19 cellular contexts compared by ENCODE assay signal in the genomic region with DNA sequence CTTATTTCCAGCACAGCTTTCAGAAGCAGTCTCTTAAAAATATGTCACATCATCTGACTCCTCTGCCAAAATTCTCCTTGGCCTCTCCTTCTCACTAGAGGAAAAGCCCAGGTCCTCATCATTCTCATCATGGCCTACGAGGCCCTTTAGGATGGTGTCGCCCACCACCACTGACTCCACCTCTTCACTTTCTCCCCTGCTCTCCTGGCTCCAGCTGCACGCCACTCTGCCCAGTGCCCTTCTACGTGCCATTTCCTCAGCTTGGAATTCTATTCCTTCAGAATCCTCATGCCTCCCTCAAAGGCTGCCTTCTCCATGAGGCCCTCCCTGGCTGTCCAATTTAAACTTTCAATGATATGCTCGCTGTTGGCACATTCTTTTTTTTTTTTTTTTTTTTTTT. TPM values are rescaled to one million over a fixed set of nuclear protein-coding genes. Genes with fewer than 3 reads are reported as not detected.
DNase-seq lines count a peak whose midpoint lies in the region; ATAC-seq lines count a peak whose summit lies in the region.
"Had no signal": no experiment of that assay in that cellular context is flagged by ENCODE, and none has a peak within 500 bp of the region (broad histone marks: within the 10 kb centered on the region; RNA-seq: fewer than 3 reads in every experiment).

No MANE protein-coding gene starts in this region.

- peak overlapping the region; percentile 0 for H3K27ac Mint-ChIP-seq in activated T-cell treated with anti-CD3 and anti-CD28 coated beads, Interleukin-2, amount 50 U/mL, for 72 hours
- H3K27ac Mint-ChIP-seq in activated T-helper 17 cell treated with anti-CD3 and anti-CD28 coated beads, Interleukin-2, amount 50 U/mL, for 72 hours, result peak overlapping the region; percentile 70

- ATAC-seq in activated T-cell treated with anti-CD3 and anti-CD28 coated beads, Interleukin-2, amount 50 U/mL, for 72 hours (replicated peaks in 1 of 2), result no peak
- no peak for ATAC-seq in activated T-helper 17 cell treated with anti-CD3 and anti-CD28 coated beads, Interleukin-2, amount 50 U/mL, for 72 hours (replicated peaks)
- ATAC-seq: A549, GM12878, pancreas had no signal

- no peaks in the 10 kb centered on the region for H3K27me3 ChIP-seq in mucosa of rectum (ENCODE audit: control insufficient read depth in 2 of 2, insufficient read depth in 2 of 2, low read length in 2 of 2)
- H3K27me3 ChIP-seq: ascending aorta, pancreas had no signal

- H3K9me3 ChIP-seq in mucosa of rectum (ENCODE audit: control insufficient read depth in 2 of 2, low read length in 2 of 2), result no peaks in the 10 kb centered on the region
- H3K9me3 ChIP-seq: A549, ascending aorta, Caco-2, HAP-1, pancreas had no signal

- H3K9ac ChIP-seq in mucosa of rectum (ENCODE audit: low read depth in 1 of 2, low read length in 2 of 2), result no peak overlapping the region

- H3K27ac ChIP-seq in mucosa of rectum (ENCODE audit: low read depth in 2 of 2, low read length in 2 of 2), result peak overlapping the region; percentile 15 to 39
- H3K27ac ChIP-seq in substantia nigra (ENCODE audit: low read depth, low read length, poor library complexity, severe bottlenecking), result peak overlapping the region; percentile 22
- H3K27ac ChIP-seq: A549 had no signal

- no peaks in the 10 kb centered on the region for H3K36me3 ChIP-seq in mucosa of rectum (ENCODE audit: control insufficient read depth in 2 of 2, insufficient read depth in 2 of 2, low read length in 2 of 2)
- H3K36me3 ChIP-seq: ascending aorta, HAP-1, pancreas had no signal

- H3K4me1 ChIP-seq in mucosa of rectum (ENCODE audit: control insufficient read depth in 2 of 2, insufficient read depth in 2 of 2, low read length in 2 of 2), result peaks cover 32 to 38% of the 10 kb centered on the region in 2 donors
- H3K4me1 ChIP-seq: HAP-1 had no signal

- no peaks in the 10 kb centered on the region for H3K27me3 Mint-ChIP-seq in activated T-cell treated with anti-CD3 and anti-CD28 coated beads, Interleukin-2, amount 50 U/mL, for 72 hours (ENCODE audit: low read depth)
- no peaks in the 10 kb centered on the region for H3K27me3 Mint-ChIP-seq in activated T-helper 17 cell treated with anti-CD3 and anti-CD28 coated beads, Interleukin-2, amount 50 U/mL, for 72 hours

- DNase-seq in activated T-cell treated with anti-CD3 and anti-CD28 coated beads, Interleukin-2, amount 50 U/mL, for 72 hours, result no peak
- no peak for DNase-seq in activated T-cell treated with anti-CD3 and anti-CD28 coated beads, Interleukin-2, amount 50 U/mL, for 48 hours
- DNase-seq in substantia nigra (lab: John Stamatoyannopoulos, UW) (no peak), H4 (ENCODE audit: low spot score) (no peak), dermis blood vessel endothelial cell (no peak)
- no peak for DNase-seq in stimulated activated CD4-positive, alpha-beta T cell treated with anti-CD3 and anti-CD28 coated beads, Interleukin-12 subunit alpha, Interleukin-12 subunit beta, amount 100 ng/mL, for 4 hours
- DNase-seq: activated CD4-positive, alpha-beta T cell treated with anti-CD3 and anti-CD28 coated beads, Interleukin-2, amount 50 U/mL, for 4 hours; Caco-2; NCI-H226 had no signal

- no peaks in the 10 kb centered on the region for H3K36me3 Mint-ChIP-seq in activated T-cell treated with anti-CD3 and anti-CD28 coated beads, Interleukin-2, amount 50 U/mL, for 72 hours (ENCODE audit: insufficient read depth in 2 of 2)
- H3K36me3 Mint-ChIP-seq in activated T-helper 17 cell treated with anti-CD3 and anti-CD28 coated beads, Interleukin-2, amount 50 U/mL, for 72 hours (ENCODE audit: low read depth), result no peaks in the 10 kb centered on the region

- no peaks in the 10 kb centered on the region for H3K9me3 Mint-ChIP-seq in activated T-cell treated with anti-CD3 and anti-CD28 coated beads, Interleukin-2, amount 50 U/mL, for 72 hours
- no peaks in the 10 kb centered on the region for H3K9me3 Mint-ChIP-seq in activated T-helper 17 cell treated with anti-CD3 and anti-CD28 coated beads, Interleukin-2, amount 50 U/mL, for 72 hours

- H3K4me1 Mint-ChIP-seq in activated T-cell treated with anti-CD3 and anti-CD28 coated beads, Interleukin-2, amount 50 U/mL, for 72 hours (ENCODE audit: low read depth), result peaks cover 63% of the 10 kb centered on the region
- peaks cover 25% of the 10 kb centered on the region for H3K4me1 Mint-ChIP-seq in activated T-helper 17 cell treated with anti-CD3 and anti-CD28 coated beads, Interleukin-2, amount 50 U/mL, for 72 hours

- H3K4me3 ChIP-seq in mucosa of rectum (ENCODE audit: low read length in 2 of 2), result no peak overlapping the region
- H3K4me3 ChIP-seq: A549, ascending aorta, GM12878, HAP-1, lung, pancreas had no signal

- H3K4me3 Mint-ChIP-seq in activated T-cell treated with anti-CD3 and anti-CD28 coated beads, Interleukin-2, amount 50 U/mL, for 72 hours, result no peak overlapping the region
- H3K4me3 Mint-ChIP-seq in activated T-helper 17 cell treated with anti-CD3 and anti-CD28 coated beads, Interleukin-2, amount 50 U/mL, for 72 hours, result no peak overlapping the region

RNA-seq across cellular contexts. Expression of a gene that starts 25.3 kb away (rescaled TPM):
- total RNA-seq in activated T-cell treated with anti-CD3 and anti-CD28 coated beads, Interleukin-2, amount 50 U/mL, for 72 hours, result 100 to 1,000 TPM; 138 to 153 TPM
- 100 to 1,000 TPM in 1 of 2 donors, 10 to 100 TPM in 1; 91.3 to 340 TPM for total RNA-seq in activated T-helper 17 cell treated with anti-CD3 and anti-CD28 coated beads, Interleukin-2, amount 50 U/mL, for 72 hours
- 11.2 and 11.7 TPM in 2 replicates for total RNA-seq in H4 (2014; rRNA removed; shearing (Covaris generic))
- total RNA-seq in dermis blood vessel endothelial cell, result 63.5 and 64.7 TPM in 2 replicates

RNA-seq across cellular contexts. Expression of a gene that starts 50.6 kb away (rescaled TPM):
- total RNA-seq in activated T-cell treated with anti-CD3 and anti-CD28 coated beads, Interleukin-2, amount 50 U/mL, for 72 hours, result 1 to 10 TPM; 1.4 to 4.7 TPM
- 1 to 10 TPM; 2.8 to 6.7 TPM for total RNA-seq in activated T-helper 17 cell treated with anti-CD3 and anti-CD28 coated beads, Interleukin-2, amount 50 U/mL, for 72 hours
- total RNA-seq in H4 (2014; rRNA removed; shearing (Covaris generic)), result not detected in 2 replicates
- under 0.01 TPM in 2 replicates for total RNA-seq in dermis blood vessel endothelial cell
- total RNA-seq: ascending aorta, Caco-2, dermis microvascular lymphatic vessel endothelial cell, fibroblast of lung had no signal
